Comparison of ENCODE assay signal across 9 cellular contexts in the genomic region with DNA sequence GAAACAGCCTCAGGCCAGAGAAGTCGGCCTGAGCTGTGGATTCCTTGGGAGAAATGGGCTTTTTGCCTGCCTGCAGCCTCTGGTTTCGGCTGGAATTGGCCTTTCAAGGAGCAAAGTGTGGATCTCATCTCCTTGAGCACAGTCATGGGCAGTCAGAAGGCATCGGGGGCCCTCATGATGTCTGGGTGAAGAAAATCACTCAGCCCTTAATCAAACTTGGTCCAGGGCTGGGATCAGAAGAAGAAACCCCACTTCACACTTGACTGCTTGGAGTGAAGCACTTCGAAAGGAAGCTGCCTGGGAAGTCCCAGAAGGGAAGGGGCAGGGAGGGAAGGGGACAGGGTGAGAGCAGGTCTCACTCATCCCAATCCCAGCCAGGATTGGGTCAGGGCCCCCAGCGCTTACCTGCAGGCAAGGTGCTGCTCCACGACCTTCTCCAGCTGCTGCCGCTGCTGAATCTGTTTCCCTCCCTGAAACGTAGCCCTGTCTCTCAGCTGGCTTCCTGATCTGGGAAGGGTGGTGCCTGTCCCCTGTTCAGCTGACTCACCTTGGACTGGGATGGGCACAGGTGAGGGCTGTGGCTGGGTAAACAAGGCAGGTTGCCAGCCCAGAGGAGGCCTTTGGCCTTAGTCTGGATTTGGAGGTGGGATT. TPM values are rescaled to one million over a fixed set of nuclear protein-coding genes. Genes with fewer than 3 reads are reported as not detected.
A peak's percentile ranks its signal among the peaks of the same experiment; 100 is the strongest.
DNase-seq lines count a peak whose midpoint lies in the region; ATAC-seq, FAIRE-seq and TF ChIP-seq lines count a peak whose summit lies in the region.
"Had no signal": no experiment of that assay in that cellular context is flagged by ENCODE, and none has a peak within 500 bp of the region (broad histone marks: within the 10 kb centered on the region; RNA-seq: fewer than 3 reads in every experiment).

A gene with protein sequence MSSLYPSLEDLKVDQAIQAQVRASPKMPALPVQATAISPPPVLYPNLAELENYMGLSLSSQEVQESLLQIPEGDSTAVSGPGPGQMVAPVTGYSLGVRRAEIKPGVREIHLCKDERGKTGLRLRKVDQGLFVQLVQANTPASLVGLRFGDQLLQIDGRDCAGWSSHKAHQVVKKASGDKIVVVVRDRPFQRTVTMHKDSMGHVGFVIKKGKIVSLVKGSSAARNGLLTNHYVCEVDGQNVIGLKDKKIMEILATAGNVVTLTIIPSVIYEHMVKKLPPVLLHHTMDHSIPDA (minus strand): TSS at position 460 of the 651 bp plus-strand sequence. CDS start 8,723 bp downstream, outside the sequence.

- H3K4me2 ChIP-seq in keratinocyte (ENCODE audit: control insufficient read depth, extremely low read depth, insufficient read depth, low read depth, low read length): peak within 1 kb of the TSS; percentile 96

- dilution Hi-C loops in keratinocyte (cut with MboI; ENCODE audit: extremely low pct_ligation_motif_present, low sequenced_read_pairs): no loop called here

- no peaks in the 10 kb centered on the region for H3K9me3 Mint-ChIP-seq in T-helper 1 cell treated with Interleukin-12 subunit alpha and Interleukin-12 subunit beta and Interleukin-4 antibody, amounts not matched to agents 30 μg/mL and 1 μg/mL, for 36 hours
- H3K9me3 Mint-ChIP-seq in stimulated activated naive B cell treated with anti-CD40 and anti-IgM and Interleukin-4, amounts not matched to agents 10 μg/mL and 1 μg/mL and 100 μg/mL, for 72 hours: no peaks in the 10 kb centered on the region

- no peaks in the 10 kb centered on the region for H3K27me3 ChIP-seq in keratinocyte (ENCODE audit: control insufficient read depth, extremely low read depth, insufficient read depth, low read length)

- no peaks in the 10 kb centered on the region for H3K27me3 Mint-ChIP-seq in T-helper 1 cell treated with Interleukin-12 subunit alpha and Interleukin-12 subunit beta and Interleukin-4 antibody, amounts not matched to agents 30 μg/mL and 1 μg/mL, for 36 hours (ENCODE audit: low read depth)
- no peaks in the 10 kb centered on the region for H3K27me3 Mint-ChIP-seq in stimulated activated naive B cell treated with anti-CD40 and anti-IgM and Interleukin-4, amounts not matched to agents 10 μg/mL and 1 μg/mL and 100 μg/mL, for 72 hours

- ATAC-seq in stimulated activated naive B cell treated with anti-CD40 and anti-IgM and Interleukin-4, amounts not matched to agents 10 μg/mL and 1 μg/mL and 100 μg/mL, for 72 hours (replicated peaks): no peak
- no peak for ATAC-seq in HG02571 (IDR thresholded peaks at IDR 0.05; ENCODE audit: unreplicated experiment)

- peaks cover 52% of the 10 kb centered on the region for H3K4me1 Mint-ChIP-seq in T-helper 1 cell treated with Interleukin-12 subunit alpha and Interleukin-12 subunit beta and Interleukin-4 antibody, amounts not matched to agents 30 μg/mL and 1 μg/mL, for 36 hours (ENCODE audit: low read depth)
- peaks cover 47% of the 10 kb centered on the region in 2 donors for H3K4me1 Mint-ChIP-seq in stimulated activated naive B cell treated with anti-CD40 and anti-IgM and Interleukin-4, amounts not matched to agents 10 μg/mL and 1 μg/mL and 100 μg/mL, for 72 hours

- peak within 1 kb of the TSS; percentile 94 for H3K27ac Mint-ChIP-seq in T-helper 1 cell treated with Interleukin-12 subunit alpha and Interleukin-12 subunit beta and Interleukin-4 antibody, amounts not matched to agents 30 μg/mL and 1 μg/mL, for 36 hours
- peak within 1 kb of the TSS; percentile 90 for H3K27ac Mint-ChIP-seq in stimulated activated naive B cell treated with anti-CD40 and anti-IgM and Interleukin-4, amounts not matched to agents 10 μg/mL and 1 μg/mL and 100 μg/mL, for 72 hours

- H3K27ac ChIP-seq in keratinocyte (ENCODE audit: control insufficient read depth, insufficient read depth, low read length): peak within 1 kb of the TSS; percentile 99

- H3K9me1 ChIP-seq in keratinocyte (ENCODE audit: control insufficient read depth, extremely low read depth, insufficient read depth, low read length): peaks cover 2% of the 10 kb centered on the region

- no peak within 1 kb of the TSS for H2AFZ ChIP-seq in keratinocyte (ENCODE audit: control insufficient read depth, low read length)

- H3K4me3 ChIP-seq in keratinocyte (ENCODE audit: control insufficient read depth in 2 of 3, extremely low read depth in 1 of 3, insufficient read depth in 2 of 3, low read depth in 1 of 3, low read length in 3 of 3): peak within 1 kb of the TSS; percentile 12 to 53 (median 45)

- H3K36me3 ChIP-seq in keratinocyte (ENCODE audit: control insufficient read depth in 2 of 2, extremely low read depth in 1 of 2, insufficient read depth in 2 of 2, low read length in 2 of 2): peaks cover 3 to 7% of the 10 kb centered on the region in 2 experiments

- FAIRE-seq in keratinocyte (lab: Jason Lieb, UNC) (peak; percentile 89), GM19239 (lab: Jason Lieb, UNC) (no peak)

- H4K20me1 ChIP-seq in keratinocyte (ENCODE audit: control insufficient read depth, extremely low read depth, insufficient read depth, low read length): no peaks in the 10 kb centered on the region

- no peak for TF ChIP-seq CTCF in keratinocyte (optimal IDR thresholded peaks at IDR 0.05 in 1 of 3, IDR thresholded peaks at IDR 0.05 in 1 of 3, conservative IDR thresholded peaks at IDR 0.05 in 1 of 3; ENCODE audit: extremely low read depth in 1 of 3, insufficient read depth in 2 of 3, low read length in 3 of 3)

- H3K9me3 ChIP-seq in keratinocyte (ENCODE audit: control insufficient read depth, low read depth, low read length): no peaks in the 10 kb centered on the region

- H3K9ac ChIP-seq in keratinocyte (ENCODE audit: control insufficient read depth, extremely low read depth, insufficient read depth, low read length): peak within 1 kb of the TSS; percentile 100

- H3K4me3 Mint-ChIP-seq in T-helper 1 cell treated with Interleukin-12 subunit alpha and Interleukin-12 subunit beta and Interleukin-4 antibody, amounts not matched to agents 30 μg/mL and 1 μg/mL, for 36 hours: peak within 1 kb of the TSS; percentile 9
- H3K4me3 Mint-ChIP-seq in stimulated activated naive B cell treated with anti-CD40 and anti-IgM and Interleukin-4, amounts not matched to agents 10 μg/mL and 1 μg/mL and 100 μg/mL, for 72 hours: peak within 1 kb of the TSS in 1 of 2 donors; percentile 59

- peaks cover 72% of the 10 kb centered on the region for H3K79me2 ChIP-seq in keratinocyte (ENCODE audit: control insufficient read depth, insufficient read depth, low read length)

- H3K36me3 Mint-ChIP-seq in T-helper 1 cell treated with Interleukin-12 subunit alpha and Interleukin-12 subunit beta and Interleukin-4 antibody, amounts not matched to agents 30 μg/mL and 1 μg/mL, for 36 hours (ENCODE audit: low read depth): peaks cover 13% of the 10 kb centered on the region
- peaks cover 28 to 45% of the 10 kb centered on the region in 2 donors for H3K36me3 Mint-ChIP-seq in stimulated activated naive B cell treated with anti-CD40 and anti-IgM and Interleukin-4, amounts not matched to agents 10 μg/mL and 1 μg/mL and 100 μg/mL, for 72 hours

- H3K4me1 ChIP-seq in keratinocyte (ENCODE audit: control insufficient read depth, extremely low read depth, insufficient read depth, low read length): peaks cover 68% of the 10 kb centered on the region

- DNase-seq in T-helper 1 cell (no peak), keratinocyte (ENCODE audit: low read depth, low spot score) (no peak), GM19239 (ENCODE audit: insufficient read length, low spot score) (no peak), NCI-H748 treated with DMSO at 0.1 percent for 48 hours (lab: John Stamatoyannopoulos, UW) (no peak)
- peak; percentile 12 to 13 for DNase-seq in activated T-cell treated with anti-CD3 and anti-CD28 coated beads, Interleukin-2, amount 50 U/mL, for 48 hours
- no peak for DNase-seq in stimulated activated naive B cell treated with anti-CD40 and anti-IgM and Interleukin-4, amounts not matched to agents 10 μg/mL and 1 μg/mL and 100 μg/mL, for 72 hours
- DNase-seq: stimulated activated CD4-positive, alpha-beta T cell treated with anti-CD3 and anti-CD28 coated beads, Interleukin-1b, Interleukin-23, amount 100 ng/mL, for 48 hours had no signal

RNA-seq across cellular contexts. Expression of the gene that starts here (rescaled TPM):
- polyA plus RNA-seq in keratinocyte: 27.8 to 78.9 TPM (median 36.0 TPM) in 3 replicates
- polyA plus RNA-seq in keratinocyte (2011; ENCODE audit: low read depth): 169 TPM
- polyA plus RNA-seq in keratinocyte (2011; cell fraction: cytosol; rRNA removed): 35.5 and 51.1 TPM in 2 replicates
- polyA plus RNA-seq in keratinocyte (2011; cell fraction: nucleus; rRNA removed): 75.7 and 82.7 TPM in 2 replicates
- polyA plus RNA-seq in keratinocyte (2012; ENCODE audit: low replicate concordance): 22.3 and 259 TPM in 2 replicates
- polyA minus RNA-seq in keratinocyte: 7.2 to 26.4 TPM (median 15.1 TPM) in 3 replicates
- polyA minus RNA-seq in keratinocyte (2011; cell fraction: cytosol; rRNA and poly(A)+ RNA removed): 35.1 TPM
- 30.1 and 36.9 TPM in 2 replicates for polyA minus RNA-seq in keratinocyte (2011; cell fraction: nucleus; rRNA and poly(A)+ RNA removed)

Comparison
In these comparisons a context has a peak if more than half of its experiments do, and no peak if none do; other contexts are left out.
1. DNase-seq: peak in activated T-cell treated with anti-CD3 and anti-CD28 coated beads, Interleukin-2, amount 50 U/mL, for 48 hours (2 of 2); none in T-helper 1 cell (0 of 5), keratinocyte (single experiment), stimulated activated naive B cell treated with anti-CD40 and anti-IgM and Interleukin-4, amounts not matched to agents 10 μg/mL and 1 μg/mL and 100 μg/mL, for 72 hours (single experiment), GM19239 (single experiment) and NCI-H748 treated with DMSO at 0.1 percent for 48 hours (single experiment).